In the genomic region with DNA sequence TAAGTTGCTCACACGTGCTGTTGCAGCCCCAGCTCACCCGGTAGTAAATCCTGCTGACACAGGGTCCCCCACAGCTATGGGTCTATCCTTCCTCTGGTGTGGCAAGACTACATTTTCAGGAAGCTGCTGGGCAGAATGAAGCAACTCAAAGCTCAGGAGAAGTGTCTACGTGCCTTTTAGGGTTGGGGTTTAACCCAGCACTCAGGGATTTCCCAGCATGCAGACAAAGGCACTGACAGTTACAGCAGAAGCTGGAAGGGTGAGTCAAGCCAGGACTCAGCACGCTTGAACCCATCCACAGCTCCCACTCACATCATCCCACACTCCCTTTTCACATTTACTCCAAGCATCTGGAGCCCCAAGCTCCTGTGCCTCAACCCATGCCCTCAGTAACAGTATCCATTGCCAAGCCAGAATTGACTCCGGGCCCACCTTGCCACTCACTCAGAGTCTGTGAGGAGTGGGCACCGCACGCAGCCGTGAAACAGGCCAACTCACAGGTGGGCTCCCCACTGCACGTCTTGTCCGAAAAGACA, we compare ENCODE assay signal across 9 cellular contexts. TPM values are rescaled to one million over a fixed set of nuclear protein-coding genes. Genes with fewer than 3 reads are reported as not detected.
DNase-seq lines count a peak whose midpoint lies in the region; ATAC-seq and TF ChIP-seq lines count a peak whose summit lies in the region.
"Had no signal": no experiment of that assay in that cellular context is flagged by ENCODE, and none has a peak within 500 bp of the region (broad histone marks: within the 10 kb centered on the region; RNA-seq: fewer than 3 reads in every experiment).

No MANE protein-coding gene starts in this region.

- TF ChIP-seq POLR2A in NB4 (IDR thresholded peaks at IDR 0.05; ENCODE audit: extremely low read depth, insufficient read length) = no peak

- CTCF ChIA-PET in GM10248 (lab: Yijun Ruan, JAX) = interaction anchor here (0.9 to 6.3 kb wide), 8 partner anchors 12 to 484 kb away, joined by 3 to 35 read pairs (median 4); no protein-coding TSS in a partner anchor

- DNase-seq in GM10248 (ENCODE audit: extremely low spot score) = peak; percentile 66
- DNase-seq in NB4 (ENCODE audit: low read depth) = peak; percentile 94
- DNase-seq in caudate nucleus (lab: John Stamatoyannopoulos, UW) = peak in 11 of 61 donors; percentile 4 to 53 (median 14)
- no peak for DNase-seq in omental fat pad (ENCODE audit: low spot score)
- no peak for DNase-seq in AG08395 (ENCODE audit: low spot score)
- DNase-seq in NCI-H1436 (lab: John Stamatoyannopoulos, UW) = no peak
- DNase-seq in iPS-NIHi11 (ENCODE audit: low spot score) = no peak
- DNase-seq in posterior cingulate gyrus = no peak
- DNase-seq: activated gamma-delta T cell treated with Interleukin-2 at 50 U/mL for 16 hours had no signal

- POLR2A ChIA-PET in GM10248 (lab: Yijun Ruan, JAX) = no interaction called here

- intact Hi-C loops in posterior cingulate gyrus (cut with DNase I) = loop anchor here (5.0 kb wide), 1 partner anchor 49 kb away; no protein-coding TSS in a partner anchor

- TF ChIP-seq CTCF in GM10248 (IDR thresholded peaks at IDR 0.05; ENCODE audit: control extremely low read depth, extremely low read depth, low read depth, missing control alignments) (no peak), NB4 (IDR thresholded peaks at IDR 0.05; ENCODE audit: low read depth, low read length) (no peak), omental fat pad (IDR thresholded peaks at IDR 0.05) (no peak)

- no peak overlapping the region for H3K4me3 ChIP-seq in NB4 (ENCODE audit: low read depth, low read length)

- peak overlapping the region; percentile 73 for H3K27ac ChIP-seq in caudate nucleus (ENCODE audit: low read depth, low read length)

- peak; percentile 46 for ATAC-seq in omental fat pad (ENCODE audit: low FRiP score)

RNA-seq across cellular contexts. Expression of a gene that starts 59.7 kb away (rescaled TPM):
- 100 to 1,000 TPM; 363 to 395 (median 384) TPM for total RNA-seq in omental fat pad

Comparison
In these comparisons a context has a peak if more than half of its experiments do, and no peak if none do; other contexts are left out.
1. DNase-seq: peak in GM10248 (single experiment) and NB4 (single experiment); none in omental fat pad (single experiment), AG08395 (single experiment), NCI-H1436 (single experiment), iPS-NIHi11 (single experiment) and posterior cingulate gyrus (0 of 10).